12 cellular contexts compared by ENCODE assay signal in genomic region chr19:39196860-39197562, GRCh38. TPM values are rescaled to one million over a fixed set of nuclear protein-coding genes. Genes with fewer than 3 reads are reported as not detected.
DNase-seq lines count a peak whose midpoint lies in the region; ATAC-seq lines count a peak whose summit lies in the region.
"Had no signal": no experiment of that assay in that cellular context is flagged by ENCODE, and none has a peak within 500 bp of the region (broad histone marks: within the 10 kb centered on the region; RNA-seq: fewer than 3 reads in every experiment).

Gene NCCRP1 (plus strand): TSS chr19:39196964. CDS start chr19:39196983, 19 bp downstream.

- H3K36me3 ChIP-seq in iPS DF 6.9 (ENCODE audit: control insufficient read depth, insufficient read depth, low read length): no peaks in the 10 kb centered on the region
- H3K36me3 ChIP-seq: ovary had no signal

- H3K36me3 Mint-ChIP-seq in activated naive CD4-positive, alpha-beta T cell treated with anti-CD3 and anti-CD28 coated beads for 36 hours (ENCODE audit: low read depth): no peaks in the 10 kb centered on the region
- peaks cover 6% of the 10 kb centered on the region for H3K36me3 Mint-ChIP-seq in T-helper 17 cell (ENCODE audit: low read depth)
- no peaks in the 10 kb centered on the region for H3K36me3 Mint-ChIP-seq in stimulated activated naive B cell treated with anti-CD40 and anti-IgM and Interleukin-4, amounts not matched to agents 10 μg/mL and 1 μg/mL and 100 μg/mL, for 72 hours

- peaks cover 20% of the 10 kb centered on the region for H3K4me1 Mint-ChIP-seq in activated naive CD4-positive, alpha-beta T cell treated with anti-CD3 and anti-CD28 coated beads for 36 hours (ENCODE audit: low read depth)
- H3K4me1 Mint-ChIP-seq in T-helper 17 cell: peaks cover 27% of the 10 kb centered on the region
- peaks cover 9 to 23% of the 10 kb centered on the region in 2 donors for H3K4me1 Mint-ChIP-seq in stimulated activated naive B cell treated with anti-CD40 and anti-IgM and Interleukin-4, amounts not matched to agents 10 μg/mL and 1 μg/mL and 100 μg/mL, for 72 hours

- CTCF ChIA-PET in activated naive CD4-positive, alpha-beta T cell treated with anti-CD3 and anti-CD28 coated beads for 36 hours (lab: Charles Lee): interaction anchor here (0.6 kb wide), 1 partner anchor 250 kb away, joined by 3 read pairs; no protein-coding TSS in a partner anchor

- peaks cover 4% of the 10 kb centered on the region; the same call in 1 of the 2 replicates for H3K4me1 ChIP-seq in iPS DF 6.9 (ENCODE audit: control insufficient read depth, insufficient read depth, low read length)

- peak; percentile 21 for DNase-seq in activated naive CD4-positive, alpha-beta T cell treated with anti-CD3 and anti-CD28 coated beads for 36 hours
- no peak for DNase-seq in activated naive CD4-positive, alpha-beta T cell treated with anti-CD3 and anti-CD28 coated beads, Interleukin-2, amount 50 U/mL, for 16 hours
- DNase-seq in T-helper 17 cell: no peak
- no peak for DNase-seq in iPS DF 6.9 (ENCODE audit: low read depth, low spot score)
- DNase-seq in stimulated activated naive B cell treated with anti-CD40 and anti-IgM and Interleukin-4, amounts not matched to agents 10 μg/mL and 1 μg/mL and 100 μg/mL, for 72 hours: no peak
- no peak for DNase-seq in substantia nigra (lab: John Stamatoyannopoulos, UW)
- no peak for DNase-seq in effector CD8-positive, alpha-beta T cell (lab: John Stamatoyannopoulos, UW)
- DNase-seq: amygdala, NCI-H2171 treated with DMSO at 0.1 percent for 48 hours, ovary had no signal

- H3K27ac Mint-ChIP-seq in activated naive CD4-positive, alpha-beta T cell treated with anti-CD3 and anti-CD28 coated beads for 36 hours: no peak within 1 kb of the TSS
- H3K27ac Mint-ChIP-seq in T-helper 17 cell: peak within 1 kb of the TSS; percentile 77
- peak within 1 kb of the TSS; percentile 4 for H3K27ac Mint-ChIP-seq in stimulated activated naive B cell treated with anti-CD40 and anti-IgM and Interleukin-4, amounts not matched to agents 10 μg/mL and 1 μg/mL and 100 μg/mL, for 72 hours

- H3K9me3 ChIP-seq in T-helper 17 cell (ENCODE audit: control insufficient read depth, low read length, poor library complexity, severe bottlenecking) (no peaks in the 10 kb centered on the region), iPS DF 6.9 (ENCODE audit: control insufficient read depth, insufficient read depth, low read length) (no peaks in the 10 kb centered on the region)
- H3K9me3 ChIP-seq: ovary had no signal

- peaks cover 66% of the 10 kb centered on the region for H3K27me3 Mint-ChIP-seq in activated naive CD4-positive, alpha-beta T cell treated with anti-CD3 and anti-CD28 coated beads for 36 hours (ENCODE audit: low read depth)
- H3K27me3 Mint-ChIP-seq in T-helper 17 cell: peaks cover 76% of the 10 kb centered on the region
- H3K27me3 Mint-ChIP-seq in stimulated activated naive B cell treated with anti-CD40 and anti-IgM and Interleukin-4, amounts not matched to agents 10 μg/mL and 1 μg/mL and 100 μg/mL, for 72 hours: peaks cover 71 to 75% of the 10 kb centered on the region in 2 donors

- peak within 1 kb of the TSS; percentile 15; the same call in 1 of the 2 replicates for H3K4me3 ChIP-seq in iPS DF 6.9 (ENCODE audit: low read length)
- H3K4me3 ChIP-seq: ovary had no signal

- no CpG with 5 or more reads among the region's 51 CpGs for WGBS in iPS DF 6.9 (ENCODE audit: insufficient coverage, insufficient read length)

- no peaks in the 10 kb centered on the region for H3K9me3 Mint-ChIP-seq in activated naive CD4-positive, alpha-beta T cell treated with anti-CD3 and anti-CD28 coated beads for 36 hours
- H3K9me3 Mint-ChIP-seq in stimulated activated naive B cell treated with anti-CD40 and anti-IgM and Interleukin-4, amounts not matched to agents 10 μg/mL and 1 μg/mL and 100 μg/mL, for 72 hours: no peaks in the 10 kb centered on the region

- ATAC-seq in T-helper 17 cell: peak; percentile 41
- peak; percentile 26 to 29 for ATAC-seq in stimulated activated naive B cell treated with anti-CD40 and anti-IgM and Interleukin-4, amounts not matched to agents 10 μg/mL and 1 μg/mL and 100 μg/mL, for 72 hours (replicated peaks)
- ATAC-seq in GM19397 (IDR thresholded peaks at IDR 0.05; ENCODE audit: unreplicated experiment): no peak

- intact Hi-C loops in activated naive CD4-positive, alpha-beta T cell treated with anti-CD3 and anti-CD28 coated beads for 36 hours (cut with micrococcal nuclease): loop anchor here (2.0 kb wide), 1 partner anchor 234 kb away; no protein-coding TSS in a partner anchor

- H3K27ac ChIP-seq in iPS DF 6.9 (ENCODE audit: low read length) (no peak within 1 kb of the TSS), substantia nigra (ENCODE audit: low read depth, low read length, poor library complexity, severe bottlenecking) (no peak within 1 kb of the TSS)
- H3K27ac ChIP-seq: ovary had no signal

- peak within 1 kb of the TSS; percentile 8 for H3K4me3 Mint-ChIP-seq in activated naive CD4-positive, alpha-beta T cell treated with anti-CD3 and anti-CD28 coated beads for 36 hours
- peak within 1 kb of the TSS; percentile 92 for H3K4me3 Mint-ChIP-seq in T-helper 17 cell
- peak within 1 kb of the TSS; percentile 22 to 42 for H3K4me3 Mint-ChIP-seq in stimulated activated naive B cell treated with anti-CD40 and anti-IgM and Interleukin-4, amounts not matched to agents 10 μg/mL and 1 μg/mL and 100 μg/mL, for 72 hours

- H3K27me3 ChIP-seq in iPS DF 6.9 (ENCODE audit: control insufficient read depth, insufficient read depth, low read length): peaks cover 11% of the 10 kb centered on the region
- H3K27me3 ChIP-seq: ovary had no signal

RNA-seq across cellular contexts. Expression of gene NCCRP1, which starts in this region (rescaled TPM):
- total RNA-seq in activated naive CD4-positive, alpha-beta T cell treated with anti-CD3 and anti-CD28 coated beads for 36 hours: not detected
- total RNA-seq in T-helper 17 cell: not detected
- total RNA-seq: frontal cortex had no signal

Comparison
In these comparisons a context has a peak if more than half of its experiments do, and no peak if none do; other contexts are left out.
1. Peak in DNase-seq in activated naive CD4-positive, alpha-beta T cell treated with anti-CD3 and anti-CD28 coated beads for 36 hours; RNA of the gene not detected or under 1 TPM.
2. Peak in ATAC-seq in T-helper 17 cell; RNA of the gene not detected or under 1 TPM.
3. H3K4me3 Mint-ChIP-seq: peak in every context shown above with its lines; median percentile 92 in T-helper 17 cell; 32 in stimulated activated naive B cell treated with anti-CD40 and anti-IgM and Interleukin-4, amounts not matched to agents 10 μg/mL and 1 μg/mL and 100 μg/mL, for 72 hours; 8 in activated naive CD4-positive, alpha-beta T cell treated with anti-CD3 and anti-CD28 coated beads for 36 hours.